In the genomic region with DNA sequence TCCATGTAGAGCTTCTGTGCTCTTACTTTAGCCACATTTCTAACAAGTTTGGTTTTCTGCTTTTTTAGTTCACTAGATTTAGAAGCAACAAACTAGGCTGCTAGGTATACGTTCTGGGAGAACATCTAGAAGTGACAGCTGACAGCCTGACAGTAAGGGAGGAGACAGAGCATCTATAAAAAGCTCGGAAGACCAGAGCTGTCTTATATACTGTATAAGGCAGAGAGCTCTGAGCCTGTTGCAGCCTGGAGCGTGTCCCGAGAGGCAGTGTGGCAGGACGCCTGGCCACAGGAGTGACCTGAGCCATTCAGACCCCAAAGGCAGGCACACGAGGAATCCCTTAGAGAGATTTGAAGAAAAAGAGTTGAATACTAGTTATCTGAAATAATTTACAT, we compare ENCODE assay signal across 24 cellular contexts. TPM values are rescaled to one million over a fixed set of nuclear protein-coding genes. Genes with fewer than 3 reads are reported as not detected.
DNase-seq lines count a peak whose midpoint lies in the region; ATAC-seq and TF ChIP-seq lines count a peak whose summit lies in the region.
"Had no signal": no experiment of that assay in that cellular context is flagged by ENCODE, and none has a peak within 500 bp of the region (broad histone marks: within the 10 kb centered on the region; RNA-seq: fewer than 3 reads in every experiment).

No MANE protein-coding gene starts in this region.

- no peaks in the 10 kb centered on the region for H3K9me3 Mint-ChIP-seq in MCF 10A (ENCODE audit: unreplicated experiment)
- H3K9me3 Mint-ChIP-seq: activated B cell treated with CpG ODN at 0.5 μM for 24 hours; activated CD4-positive, alpha-beta memory T cell treated with anti-CD3 and anti-CD28 coated beads for 36 hours; activated naive CD4-positive, alpha-beta T cell treated with anti-CD3 and anti-CD28 coated beads for 36 hours; activated T-cell treated with anti-CD3 and anti-CD28 coated beads, Interleukin-2, amount 50 U/mL, for 4 hours had no signal

- CTCF ChIA-PET in MCF 10A (lab: Yijun Ruan, JAX) (interaction anchor here (1.0 kb wide), 1 partner anchor 88 kb away, joined by 3 read pairs; no protein-coding TSS in a partner anchor), OCI-LY7 (lab: Charles Lee; ENCODE audit: unreplicated experiment) (interaction anchor here (0.8 to 1.6 kb wide), 3 partner anchors 13 to 538 kb away, joined by 3 to 8 read pairs (median 3); no protein-coding TSS in a partner anchor)

- H3K27me3 ChIP-seq in breast epithelium (no peaks in the 10 kb centered on the region), heart left ventricle (no peaks in the 10 kb centered on the region), smooth muscle cell (ENCODE audit: low read depth) (no peaks in the 10 kb centered on the region)
- H3K27me3 ChIP-seq: MG63, stomach, upper lobe of left lung had no signal

- H3K36me3 Mint-ChIP-seq in MCF 10A (ENCODE audit: insufficient read depth, unreplicated experiment), result peaks cover 7% of the 10 kb centered on the region
- H3K36me3 Mint-ChIP-seq: activated CD4-positive, alpha-beta memory T cell treated with anti-CD3 and anti-CD28 coated beads for 36 hours had no signal

- TF ChIP-seq CTCF in MCF 10A (IDR thresholded peaks at IDR 0.05; ENCODE audit: unreplicated experiment) (no peak), breast epithelium (IDR thresholded peaks at IDR 0.05) (no peak), OCI-LY7 (conservative IDR thresholded peaks at IDR 0.05; ENCODE audit: low read length) (no peak), heart left ventricle (IDR thresholded peaks at IDR 0.05) (no peak), smooth muscle cell (IDR thresholded peaks at IDR 0.05; ENCODE audit: borderline replicate concordance, insufficient read depth, poor library complexity, severe bottlenecking) (no peak)

- H3K27me3 Mint-ChIP-seq in MCF 10A (ENCODE audit: insufficient read depth, unreplicated experiment), result no peaks in the 10 kb centered on the region
- H3K27me3 Mint-ChIP-seq: activated B cell treated with CpG ODN at 0.5 μM for 24 hours had no signal

- H3K4me3 Mint-ChIP-seq in MCF 10A (ENCODE audit: unreplicated experiment), result no peak overlapping the region
- H3K4me3 Mint-ChIP-seq: activated CD4-positive, alpha-beta memory T cell treated with anti-CD3 and anti-CD28 coated beads for 36 hours; activated naive CD4-positive, alpha-beta T cell treated with anti-CD3 and anti-CD28 coated beads for 36 hours; activated T-cell treated with anti-CD3 and anti-CD28 coated beads, Interleukin-2, amount 50 U/mL, for 4 hours had no signal

- peaks cover 12% of the 10 kb centered on the region for H3K4me1 Mint-ChIP-seq in MCF 10A (ENCODE audit: insufficient read depth, unreplicated experiment)

- intact Hi-C loops in MCF 10A (cut with micrococcal nuclease), result no loop called here
- intact Hi-C loops in breast epithelium (cut with DNase I; ENCODE audit: low total_unique reads), result no loop called here
- intact Hi-C loops in OCI-LY7 (cut with micrococcal nuclease; ENCODE audit: unreplicated experiment), result no loop called here
- intact Hi-C loops in heart left ventricle (cut with DNase I), result no loop called here

- H3K27ac ChIP-seq in breast epithelium (no peak overlapping the region), OCI-LY7 (ENCODE audit: low read depth, low read length, poor library complexity, severe bottlenecking) (peak overlapping the region; percentile 84), heart left ventricle (peak overlapping the region in 10 of 12 donors; percentile 20 to 88 (median 72)), smooth muscle cell (ENCODE audit: low read depth) (no peak overlapping the region)
- H3K27ac ChIP-seq: stomach, upper lobe of left lung had no signal

- peak overlapping the region; percentile 39 for H3K27ac Mint-ChIP-seq in MCF 10A (ENCODE audit: low read depth, unreplicated experiment)
- H3K27ac Mint-ChIP-seq: activated CD4-positive, alpha-beta memory T cell treated with anti-CD3 and anti-CD28 coated beads for 36 hours; activated naive CD4-positive, alpha-beta T cell treated with anti-CD3 and anti-CD28 coated beads for 36 hours had no signal

- H3K9me3 ChIP-seq in breast epithelium, result no peaks in the 10 kb centered on the region
- H3K9me3 ChIP-seq in OCI-LY7 (ENCODE audit: low read length), result no peaks in the 10 kb centered on the region
- no peaks in the 10 kb centered on the region for H3K9me3 ChIP-seq in heart left ventricle
- no peaks in the 10 kb centered on the region for H3K9me3 ChIP-seq in smooth muscle cell (replicated peaks; ENCODE audit: low read depth)
- H3K9me3 ChIP-seq: HAP-1, MG63, stomach, upper lobe of left lung had no signal

- H3K4me3 ChIP-seq in breast epithelium (no peak overlapping the region), OCI-LY7 (ENCODE audit: low read depth, low read length, poor library complexity, severe bottlenecking) (peak overlapping the region; percentile 36), heart left ventricle (no peak overlapping the region), smooth muscle cell (no peak overlapping the region)
- H3K4me3 ChIP-seq: HAP-1, MG63, stomach, upper lobe of left lung had no signal

- H4K20me1 ChIP-seq in OCI-LY7 (ENCODE audit: insufficient read depth, low read length), result no peaks in the 10 kb centered on the region
- H4K20me1 ChIP-seq in smooth muscle cell (ENCODE audit: low read depth), result no peaks in the 10 kb centered on the region

- TF ChIP-seq POLR2A in breast epithelium (IDR thresholded peaks at IDR 0.05) (no peak), heart left ventricle (IDR thresholded peaks at IDR 0.05) (no peak)

- H3K9me2 ChIP-seq in OCI-LY7 (ENCODE audit: insufficient read depth, low read length), result no peaks in the 10 kb centered on the region

- H3K36me3 ChIP-seq in breast epithelium (no peaks in the 10 kb centered on the region), OCI-LY7 (ENCODE audit: insufficient read depth, low read length) (no peaks in the 10 kb centered on the region), heart left ventricle (no peaks in the 10 kb centered on the region), smooth muscle cell (ENCODE audit: low read depth) (no peaks in the 10 kb centered on the region)
- H3K36me3 ChIP-seq: HAP-1, MG63, stomach, upper lobe of left lung had no signal

- H3K79me2 ChIP-seq in OCI-LY7 (ENCODE audit: insufficient read depth, low read depth, low read length) (no peaks in the 10 kb centered on the region), smooth muscle cell (ENCODE audit: low read depth) (no peaks in the 10 kb centered on the region)

- no TSS peak for BruUV-seq in MCF 10A (replicated peaks; lab: Mats Ljungman, UMichigan)
- BruUV-seq in OCI-LY7 (replicated peaks; lab: Mats Ljungman, UMichigan), result no TSS peak

- 24 to 43% (median 36%) methylated on average over 6 of the region's 6 CpGs for WGBS in heart left ventricle, 4 donors
- 67% methylated on average over 6 of the region's 6 CpGs for WGBS in smooth muscle cell (ENCODE audit: low lambda C conversion rate)

- ATAC-seq in heart left ventricle (peak; percentile 94 to 96 (median 95)), GM21423 (IDR thresholded peaks at IDR 0.05; ENCODE audit: unreplicated experiment) (no peak), HG03439 (IDR thresholded peaks at IDR 0.05; ENCODE audit: unreplicated experiment) (no peak)
- ATAC-seq: activated T-cell treated with anti-CD3 and anti-CD28 coated beads, Interleukin-2, amount 50 U/mL, for 4 hours had no signal

- DNase-seq in MCF 10A (ENCODE audit: unreplicated experiment) (no peak), breast epithelium (ENCODE audit: low spot score in 2 of 2) (no peak), OCI-LY7 (ENCODE audit: low spot score) (peak; percentile 50), heart left ventricle (peak in 4 of 5 donors; percentile 51 to 69 (median 60)), NCI-H1694 treated with DMSO at 0.1 percent for 48 hours (lab: John Stamatoyannopoulos, UW) (no peak), smooth muscle cell (lab: John Stamatoyannopoulos, UW; ENCODE audit: unreplicated experiment) (no peak)
- DNase-seq: activated B cell treated with CpG ODN at 0.5 μM for 24 hours; activated CD4-positive, alpha-beta memory T cell treated with anti-CD3 and anti-CD28 coated beads for 36 hours; activated naive CD4-positive, alpha-beta T cell treated with anti-CD3 and anti-CD28 coated beads for 36 hours; activated T-cell treated with anti-CD3 and anti-CD28 coated beads, Interleukin-2, amount 50 U/mL, for 4 hours; C1 segment of cervical spinal cord; DMS 273 treated with DMSO at 0.1 percent for 48 hours; effector CD8-positive, alpha-beta T cell; head of caudate nucleus; mammary epithelial cell; MG63; NCI-H1930; NCI-H510A treated with DMSO at 0.1 percent for 48 hours; stimulated activated CD4-positive, alpha-beta T cell treated with anti-CD3 and anti-CD28 coated beads, Interleukin-2, amount 100 ng/mL, for 24 hours; stomach; upper lobe of left lung had no signal

- peak overlapping the region; percentile 78 for H2AFZ ChIP-seq in OCI-LY7 (ENCODE audit: low read length)
- H2AFZ ChIP-seq in smooth muscle cell (ENCODE audit: low read depth), result no peak overlapping the region

- no peak overlapping the region for H3K9ac ChIP-seq in smooth muscle cell (ENCODE audit: low read depth)

- H3K4me1 ChIP-seq in breast epithelium (no peaks in the 10 kb centered on the region), OCI-LY7 (ENCODE audit: insufficient read depth, low read length, poor library complexity, severe bottlenecking) (peaks cover 25% of the 10 kb centered on the region), heart left ventricle (peaks cover 0 to 17% (median 0%) of the 10 kb centered on the region in 12 donors), smooth muscle cell (ENCODE audit: low read depth) (no peaks in the 10 kb centered on the region)
- H3K4me1 ChIP-seq: HAP-1, stomach, upper lobe of left lung had no signal

- no peaks in the 10 kb centered on the region for H3F3A ChIP-seq in smooth muscle cell (ENCODE audit: low read depth)

- H3K4me2 ChIP-seq in OCI-LY7 (ENCODE audit: low read length) (peak overlapping the region; percentile 82), smooth muscle cell (no peak overlapping the region)

- POLR2A ChIA-PET in MCF 10A (lab: Yijun Ruan, JAX), result interaction anchor here (0.6 to 1.2 kb wide), 3 partner anchors 14 to 18 kb away, joined by 3 read pairs; no protein-coding TSS in a partner anchor
- POLR2A ChIA-PET in OCI-LY7 (lab: Charles Lee), result interaction anchor here (0.5 to 2.2 kb wide), 7 partner anchors 11 to 750 kb away, joined by 3 to 13 read pairs (median 6); no protein-coding TSS in a partner anchor

RNA-seq across cellular contexts. Expression of gene PPP1R14C, which starts 24.6 kb away (rescaled TPM):
- total RNA-seq in MCF 10A (2022) (32.0 and 38.7 TPM in 2 replicates), breast epithelium (1 to 10 TPM in 2 of 3 donors, not detected in 1; 3.3 to 5.6 TPM), OCI-LY7 (2022) (1.3 and 1.8 TPM in 2 replicates), heart left ventricle (100 to 1,000 TPM in 2 of 9 donors, 10 to 100 TPM in 7; 62.3 to 143 (median 83.0) TPM), smooth muscle cell (7.1 and 7.9 TPM in 2 replicates)
- total RNA-seq in OCI-LY7 (2014; rRNA removed; shearing (Covaris generic)), result not detected in 2 replicates
- polyA plus RNA-seq in heart left ventricle (10 to 100 TPM; 41.1 to 64.6 TPM), smooth muscle cell (2.6 and 11.1 TPM in 2 replicates)
- total RNA-seq: activated naive CD4-positive, alpha-beta T cell treated with anti-CD3 and anti-CD28 coated beads for 36 hours had no signal

Comparison
In these comparisons a context has a peak if more than half of its experiments do, and no peak if none do; other contexts are left out.
1. DNase-seq: peak in OCI-LY7 (single experiment) and heart left ventricle (4 of 5); none in MCF 10A (single experiment), breast epithelium (0 of 2), NCI-H1694 treated with DMSO at 0.1 percent for 48 hours (single experiment) and smooth muscle cell (single experiment).
2. H3K27ac ChIP-seq: peak in OCI-LY7 (single experiment) and heart left ventricle (10 of 12); none in breast epithelium (0 of 2) and smooth muscle cell (single experiment).
3. ATAC-seq: peak in heart left ventricle (4 of 4); none in GM21423 (single experiment) and HG03439 (single experiment).